In genomic region chr20:51750770-51751388, GRCh38 we compare ENCODE assay signal across 1 cellular context.
TF ChIP-seq lines count a peak whose summit lies in the region.

No MANE protein-coding gene starts in this region.

TF ChIP-seq in IMR-90, 13 proteins besides CTCF, POLR2A, EP300 and RAD21 (continued from another document):
- no peak for TF ChIP-seq MAFK (IDR thresholded peaks at IDR 0.05; ENCODE audit: low read depth, low read length)
